ENCODE assay signal across 10 cellular contexts in the genomic region with DNA sequence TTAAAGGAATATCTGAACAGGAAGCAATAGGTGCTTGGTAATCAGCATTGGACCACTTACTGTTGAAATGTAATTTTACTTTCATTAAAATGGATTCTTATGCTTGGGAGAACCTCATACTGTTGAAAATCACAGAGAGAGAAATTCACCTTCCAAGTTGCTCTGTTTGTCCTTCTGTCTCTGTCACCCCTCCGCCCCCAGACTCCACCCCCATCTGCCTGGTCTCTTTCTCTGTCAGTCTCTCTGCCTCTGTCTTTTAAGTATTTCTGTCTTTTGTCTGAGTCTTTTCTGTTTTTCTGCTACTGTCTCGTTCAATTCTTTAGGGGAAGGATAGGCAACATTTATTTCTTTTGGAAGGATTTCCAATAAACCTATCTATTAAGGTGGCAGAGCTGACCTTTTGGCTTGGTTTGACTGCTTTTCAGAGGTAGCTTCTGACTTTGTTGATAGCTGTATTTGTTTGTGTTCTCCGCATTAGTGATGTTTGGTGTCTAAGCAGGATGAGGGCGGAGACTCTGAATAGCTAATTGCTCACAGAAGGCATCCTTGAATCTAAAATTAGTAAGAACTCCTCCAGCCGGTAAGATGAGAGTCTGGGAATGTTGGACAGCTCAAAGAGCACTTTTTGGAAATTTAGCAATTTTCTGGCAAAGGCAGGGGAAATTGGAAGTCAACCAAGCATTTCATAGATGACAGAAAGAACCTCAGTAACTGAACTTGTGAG.
A peak's percentile ranks its signal among the peaks of the same experiment; 100 is the strongest.
DNase-seq lines count a peak whose midpoint lies in the region; ATAC-seq and TF ChIP-seq lines count a peak whose summit lies in the region.
"Had no signal": no experiment of that assay in that cellular context is flagged by ENCODE, and none has a peak within 500 bp of the region (broad histone marks: within the 10 kb centered on the region; RNA-seq: fewer than 3 reads in every experiment).

No MANE protein-coding gene starts in this region.

- WGBS in adrenal gland, 4 donors, result 9 to 18% (median 13%) methylated on average over 5 of the region's 5 CpGs

- H3K36me3 ChIP-seq in GM23338 (ENCODE audit: insufficient read depth) (no peaks in the 10 kb centered on the region), adrenal gland (replicated peaks in 1 of 2) (no peaks in the 10 kb centered on the region), cardiac muscle cell (peaks cover under 1% of the 10 kb centered on the region), skeletal muscle satellite cell (ENCODE audit: insufficient read depth, low read length) (no peaks in the 10 kb centered on the region)

- TF ChIP-seq CTCF in GM23338 (conservative IDR thresholded peaks at IDR 0.05; ENCODE audit: low read depth in 2 of 2), result no peak
- TF ChIP-seq CTCF in adrenal gland (IDR thresholded peaks at IDR 0.05), result no peak
- no peak for TF ChIP-seq CTCF in cardiac muscle cell (IDR thresholded peaks at IDR 0.05; ENCODE audit: low read depth, low read length)

- no peak for DNase-seq in GM23338 (ENCODE audit: low spot score)
- peak in 6 of 7 donors; percentile 37 to 60 (median 51) for DNase-seq in adrenal gland
- peak in 1 of 2 donors; percentile 80 for DNase-seq in cardiac muscle cell (ENCODE audit: low read depth in 1 of 2, low spot score in 1 of 2)
- no peak for DNase-seq in NCI-H2107 (lab: John Stamatoyannopoulos, UW)
- no peak for DNase-seq in NCI-H187 (lab: John Stamatoyannopoulos, UW)
- DNase-seq in medulla oblongata (ENCODE audit: extremely low spot score), result no peak
- no peak for DNase-seq in NCI-H82 treated with DMSO at 0.1 percent for 48 hours (lab: John Stamatoyannopoulos, UW; ENCODE audit: unreplicated experiment)
- DNase-seq: left colon, NCI-H774 had no signal

- H2AFZ ChIP-seq in GM23338, result no peak overlapping the region

- H3K9me3 ChIP-seq in adrenal gland (replicated peaks in 1 of 3) (no peaks in the 10 kb centered on the region), cardiac muscle cell (ENCODE audit: low read depth) (no peaks in the 10 kb centered on the region), skeletal muscle satellite cell (replicated peaks; ENCODE audit: low read length) (no peaks in the 10 kb centered on the region)

- intact Hi-C loops in adrenal gland (cut with DNase I), result no loop called here

- H3K4me1 ChIP-seq in GM23338 (ENCODE audit: insufficient read depth) (peaks cover 47% of the 10 kb centered on the region), adrenal gland (replicated peaks in 1 of 2) (peaks cover 43 to 81% of the 10 kb centered on the region in 2 donors), cardiac muscle cell (ENCODE audit: low read depth) (peaks cover 62% of the 10 kb centered on the region), skeletal muscle satellite cell (ENCODE audit: control insufficient read depth, insufficient read depth, low read length) (peaks cover 86% of the 10 kb centered on the region)

- H3K4me2 ChIP-seq in GM23338 (peak overlapping the region; percentile 70), skeletal muscle satellite cell (ENCODE audit: low read length) (peak overlapping the region; percentile 91)

- no peaks in the 10 kb centered on the region for H3K36me3 Mint-ChIP-seq in GM23338 (ENCODE audit: low read depth)

- H3K9me3 Mint-ChIP-seq in GM23338, result no peaks in the 10 kb centered on the region

- H3F3A ChIP-seq in GM23338 (replicated peaks; ENCODE audit: low read depth), result no peaks in the 10 kb centered on the region

- no peaks in the 10 kb centered on the region; the same call in 2 of the 3 replicates for H3K4me1 Mint-ChIP-seq in GM23338

- peaks cover 10% of the 10 kb centered on the region for H3K79me2 ChIP-seq in GM23338 (replicated peaks; ENCODE audit: insufficient read depth)

- no peaks in the 10 kb centered on the region for H3K9me2 ChIP-seq in GM23338 (ENCODE audit: insufficient read depth)

- H3K4me3 ChIP-seq in GM23338 (no peak overlapping the region), adrenal gland (peak overlapping the region in 2 of 4 donors; percentile 36 to 50), cardiac muscle cell (no peak overlapping the region), skeletal muscle satellite cell (ENCODE audit: low read length) (peak overlapping the region; percentile 71)

- no peak for ATAC-seq in GM23338
- ATAC-seq: left colon had no signal

- 0 out of 2 replicates have a peak, but pooled peaks cover 6% of the 10 kb centered on the region for H4K20me1 ChIP-seq in GM23338 (replicated peaks; ENCODE audit: insufficient read depth)

- H3K27me3 Mint-ChIP-seq in GM23338 (ENCODE audit: insufficient read depth, low read depth, poor library complexity), result peaks cover 6% of the 10 kb centered on the region

- H3K9ac ChIP-seq in skeletal muscle satellite cell (ENCODE audit: low read depth, low read length), result peak overlapping the region; percentile 89

- no peak overlapping the region for H3K4me3 Mint-ChIP-seq in GM23338

- TF ChIP-seq POLR2A in adrenal gland (IDR thresholded peaks at IDR 0.05), result peak in 1 of 2 donors; percentile 84

- H3K27me3 ChIP-seq in GM23338 (ENCODE audit: insufficient read depth), result no peaks in the 10 kb centered on the region
- no peaks in the 10 kb centered on the region for H3K27me3 ChIP-seq in adrenal gland
- no peaks in the 10 kb centered on the region for H3K27me3 ChIP-seq in cardiac muscle cell
- H3K27me3 ChIP-seq in skeletal muscle satellite cell (ENCODE audit: control insufficient read depth, insufficient read depth, low read length), result no peaks in the 10 kb centered on the region

- no peak overlapping the region for H3K27ac Mint-ChIP-seq in GM23338

- H3K27ac ChIP-seq in GM23338 (ENCODE audit: low read depth), result 0 out of 2 replicates have a peak overlapping the region, but pooled peaks have one; percentile 26
- H3K27ac ChIP-seq in adrenal gland, result peak overlapping the region; percentile 59 to 89 (median 85)
- H3K27ac ChIP-seq in cardiac muscle cell, result peak overlapping the region; percentile 15

TF ChIP-seq in GM23338, 12 proteins besides CTCF, POLR2A, EP300 and RAD21 (continues in another document):
- TF ChIP-seq ZNF331 (CRISPR knock-in tag; IDR thresholded peaks at IDR 0.05; ENCODE audit: low read depth), result no peak
- TF ChIP-seq, protein P1, sequence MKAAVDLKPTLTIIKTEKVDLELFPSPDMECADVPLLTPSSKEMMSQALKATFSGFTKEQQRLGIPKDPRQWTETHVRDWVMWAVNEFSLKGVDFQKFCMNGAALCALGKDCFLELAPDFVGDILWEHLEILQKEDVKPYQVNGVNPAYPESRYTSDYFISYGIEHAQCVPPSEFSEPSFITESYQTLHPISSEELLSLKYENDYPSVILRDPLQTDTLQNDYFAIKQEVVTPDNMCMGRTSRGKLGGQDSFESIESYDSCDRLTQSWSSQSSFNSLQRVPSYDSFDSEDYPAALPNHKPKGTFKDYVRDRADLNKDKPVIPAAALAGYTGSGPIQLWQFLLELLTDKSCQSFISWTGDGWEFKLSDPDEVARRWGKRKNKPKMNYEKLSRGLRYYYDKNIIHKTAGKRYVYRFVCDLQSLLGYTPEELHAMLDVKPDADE (IDR thresholded peaks at IDR 0.05), result no peak
- no peak for TF ChIP-seq JUNB (IDR thresholded peaks at IDR 0.05; ENCODE audit: unreplicated experiment)
- TF ChIP-seq NANOG (IDR thresholded peaks at IDR 0.05; ENCODE audit: borderline replicate concordance), result no peak
- no peak for TF ChIP-seq CREB1 (CRISPR knock-in tag; IDR thresholded peaks at IDR 0.05; ENCODE audit: low read depth)
- TF ChIP-seq ZNF114 (CRISPR knock-in tag; IDR thresholded peaks at IDR 0.05), result no peak
- no peak for TF ChIP-seq POLR2AphosphoS5 (IDR thresholded peaks at IDR 0.05; ENCODE audit: low read depth)
- no peak for TF ChIP-seq EZH2 (IDR thresholded peaks at IDR 0.05; ENCODE audit: low read depth, unreplicated experiment)
- TF ChIP-seq STAT1 (IDR thresholded peaks at IDR 0.05; ENCODE audit: unreplicated experiment), result no peak
- TF ChIP-seq, protein P2, sequence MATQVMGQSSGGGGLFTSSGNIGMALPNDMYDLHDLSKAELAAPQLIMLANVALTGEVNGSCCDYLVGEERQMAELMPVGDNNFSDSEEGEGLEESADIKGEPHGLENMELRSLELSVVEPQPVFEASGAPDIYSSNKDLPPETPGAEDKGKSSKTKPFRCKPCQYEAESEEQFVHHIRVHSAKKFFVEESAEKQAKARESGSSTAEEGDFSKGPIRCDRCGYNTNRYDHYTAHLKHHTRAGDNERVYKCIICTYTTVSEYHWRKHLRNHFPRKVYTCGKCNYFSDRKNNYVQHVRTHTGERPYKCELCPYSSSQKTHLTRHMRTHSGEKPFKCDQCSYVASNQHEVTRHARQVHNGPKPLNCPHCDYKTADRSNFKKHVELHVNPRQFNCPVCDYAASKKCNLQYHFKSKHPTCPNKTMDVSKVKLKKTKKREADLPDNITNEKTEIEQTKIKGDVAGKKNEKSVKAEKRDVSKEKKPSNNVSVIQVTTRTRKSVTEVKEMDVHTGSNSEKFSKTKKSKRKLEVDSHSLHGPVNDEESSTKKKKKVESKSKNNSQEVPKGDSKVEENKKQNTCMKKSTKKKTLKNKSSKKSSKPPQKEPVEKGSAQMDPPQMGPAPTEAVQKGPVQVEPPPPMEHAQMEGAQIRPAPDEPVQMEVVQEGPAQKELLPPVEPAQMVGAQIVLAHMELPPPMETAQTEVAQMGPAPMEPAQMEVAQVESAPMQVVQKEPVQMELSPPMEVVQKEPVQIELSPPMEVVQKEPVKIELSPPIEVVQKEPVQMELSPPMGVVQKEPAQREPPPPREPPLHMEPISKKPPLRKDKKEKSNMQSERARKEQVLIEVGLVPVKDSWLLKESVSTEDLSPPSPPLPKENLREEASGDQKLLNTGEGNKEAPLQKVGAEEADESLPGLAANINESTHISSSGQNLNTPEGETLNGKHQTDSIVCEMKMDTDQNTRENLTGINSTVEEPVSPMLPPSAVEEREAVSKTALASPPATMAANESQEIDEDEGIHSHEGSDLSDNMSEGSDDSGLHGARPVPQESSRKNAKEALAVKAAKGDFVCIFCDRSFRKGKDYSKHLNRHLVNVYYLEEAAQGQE (IDR thresholded peaks at IDR 0.05; ENCODE audit: unreplicated experiment), result no peak

Comparison
In these comparisons a context has a peak if more than half of its experiments do, and no peak if none do; other contexts are left out.
1. DNase-seq: peak in adrenal gland (6 of 7); none in GM23338 (single experiment), NCI-H2107 (single experiment), NCI-H187 (0 of 2), medulla oblongata (single experiment) and NCI-H82 treated with DMSO at 0.1 percent for 48 hours (single experiment).
2. H3K27ac ChIP-seq: peak in every context shown above with its lines; median percentile 85 in adrenal gland; 26 in GM23338; 15 in cardiac muscle cell.